In genomic region chr2:67083978-67084377, GRCh38 we compare ENCODE assay signal across 20 cellular contexts.
"Had no signal": no experiment of that assay in that cellular context is flagged by ENCODE, and none has a peak within 500 bp of the region (broad histone marks: within the 10 kb centered on the region; RNA-seq: fewer than 3 reads in every experiment).

No MANE protein-coding gene starts in this region.

- ATAC-seq: activated T-cell treated with anti-CD3 and anti-CD28 coated beads, Interleukin-2, amount 50 U/mL, for 4 hours; foreskin keratinocyte; mucosa of descending colon; naive thymus-derived CD4-positive, alpha-beta T cell; stimulated activated naive B cell treated with anti-CD40 and anti-IgM and Interleukin-4, amounts not matched to agents 10 μg/mL and 1 μg/mL and 100 μg/mL, for 72 hours; WTC11 had no signal

- H3K36me3 Mint-ChIP-seq: activated naive CD8-positive, alpha-beta T cell treated with anti-CD3 and anti-CD28 coated beads for 36 hours; neural progenitor cell; stimulated activated naive B cell treated with anti-CD40 and anti-IgM and Interleukin-4, amounts not matched to agents 10 μg/mL and 1 μg/mL and 100 μg/mL, for 72 hours; WTC11 had no signal

- H3K4me1 Mint-ChIP-seq: activated naive CD8-positive, alpha-beta T cell treated with anti-CD3 and anti-CD28 coated beads for 36 hours; stimulated activated naive B cell treated with anti-CD40 and anti-IgM and Interleukin-4, amounts not matched to agents 10 μg/mL and 1 μg/mL and 100 μg/mL, for 72 hours; WTC11 had no signal

- H3K4me1 ChIP-seq: foreskin keratinocyte, neural progenitor cell, upper lobe of left lung had no signal

- H3K36me3 ChIP-seq: neural progenitor cell, thoracic aorta, upper lobe of left lung had no signal

- H3K27me3 ChIP-seq: neural progenitor cell, upper lobe of left lung had no signal

- H3K9me3 ChIP-seq: mucosa of descending colon had no signal

- H3K27ac ChIP-seq: epithelial cell of prostate, foreskin keratinocyte, neural progenitor cell, thoracic aorta, upper lobe of left lung had no signal

- H3K9me3 Mint-ChIP-seq: activated naive CD8-positive, alpha-beta T cell treated with anti-CD3 and anti-CD28 coated beads for 36 hours; activated T-cell treated with anti-CD3 and anti-CD28 coated beads, Interleukin-2, amount 50 U/mL, for 4 hours; neural progenitor cell; T-helper 1 cell treated with Interleukin-12 subunit alpha and Interleukin-12 subunit beta and Interleukin-4 antibody, amounts not matched to agents 30 μg/mL and 1 μg/mL, for 36 hours had no signal

- DNase-seq: activated CD4-positive, alpha-beta T cell treated with anti-CD3 and anti-CD28 coated beads, Interleukin-2, amount 50 U/mL, for 4 hours; activated CD8-positive, alpha-beta memory T cell treated with anti-CD3 and anti-CD28 coated beads, Interleukin-2, amount 50 U/mL, for 48 hours; activated naive CD4-positive, alpha-beta T cell treated with Interleukin-2 at 50 U/mL for 16 hours; activated naive CD8-positive, alpha-beta T cell treated with anti-CD3 and anti-CD28 coated beads for 36 hours; activated T-cell treated with anti-CD3 and anti-CD28 coated beads, Interleukin-2, amount 50 U/mL, for 4 hours; amniotic stem cell; foreskin keratinocyte; mucosa of descending colon; naive thymus-derived CD4-positive, alpha-beta T cell; posterior cingulate gyrus; stimulated activated CD4-positive, alpha-beta T cell treated with anti-CD3 and anti-CD28 coated beads, Interleukin-2, amount 100 ng/mL, for 48 hours; stimulated activated CD8-positive, alpha-beta memory T cell treated with anti-CD3 and anti-CD28 coated beads, Interleukin-4, amount 100 ng/mL, for 48 hours; stimulated activated naive B cell treated with anti-CD40 and anti-IgM and Interleukin-4, amounts not matched to agents 10 μg/mL and 1 μg/mL and 100 μg/mL, for 72 hours; T1000; upper lobe of left lung had no signal

- H3K9ac ChIP-seq: neural progenitor cell had no signal

- H3K4me3 ChIP-seq: mucosa of descending colon, neural progenitor cell, thoracic aorta, upper lobe of left lung had no signal

- H3K27ac Mint-ChIP-seq: activated naive CD8-positive, alpha-beta T cell treated with anti-CD3 and anti-CD28 coated beads for 36 hours; naive thymus-derived CD4-positive, alpha-beta T cell; neural progenitor cell; stimulated activated naive B cell treated with anti-CD40 and anti-IgM and Interleukin-4, amounts not matched to agents 10 μg/mL and 1 μg/mL and 100 μg/mL, for 72 hours; T-helper 1 cell treated with Interleukin-12 subunit alpha and Interleukin-12 subunit beta and Interleukin-4 antibody, amounts not matched to agents 30 μg/mL and 1 μg/mL, for 36 hours; WTC11 had no signal

- H3K4me3 Mint-ChIP-seq: activated naive CD8-positive, alpha-beta T cell treated with anti-CD3 and anti-CD28 coated beads for 36 hours; activated T-cell treated with anti-CD3 and anti-CD28 coated beads, Interleukin-2, amount 50 U/mL, for 4 hours; naive thymus-derived CD4-positive, alpha-beta T cell; neural progenitor cell; stimulated activated naive B cell treated with anti-CD40 and anti-IgM and Interleukin-4, amounts not matched to agents 10 μg/mL and 1 μg/mL and 100 μg/mL, for 72 hours; T-helper 1 cell treated with Interleukin-12 subunit alpha and Interleukin-12 subunit beta and Interleukin-4 antibody, amounts not matched to agents 30 μg/mL and 1 μg/mL, for 36 hours; WTC11 had no signal

- H3K27me3 Mint-ChIP-seq: activated naive CD8-positive, alpha-beta T cell treated with anti-CD3 and anti-CD28 coated beads for 36 hours; naive thymus-derived CD4-positive, alpha-beta T cell; stimulated activated naive B cell treated with anti-CD40 and anti-IgM and Interleukin-4, amounts not matched to agents 10 μg/mL and 1 μg/mL and 100 μg/mL, for 72 hours had no signal
